In the genomic region with DNA sequence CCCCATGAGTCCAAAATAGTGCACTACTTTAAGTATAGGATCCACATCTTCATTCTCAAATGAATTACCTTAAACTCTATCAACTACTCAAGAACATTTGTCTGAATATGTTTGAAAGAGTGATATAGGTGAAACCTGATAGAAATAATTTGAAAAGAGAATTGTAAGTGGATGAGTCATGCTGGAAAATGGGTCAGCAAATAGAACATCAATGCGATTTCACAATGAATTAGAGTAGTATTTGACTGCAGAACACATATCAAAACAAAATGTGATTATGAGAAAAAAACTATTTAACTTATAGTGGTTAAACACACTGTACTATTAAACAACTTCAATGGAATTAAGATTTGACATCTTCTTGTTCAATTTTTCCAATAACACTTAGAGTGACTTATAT, we compare ENCODE assay signal across 27 cellular contexts.
"Had no signal": no experiment of that assay in that cellular context is flagged by ENCODE, and none has a peak within 500 bp of the region (broad histone marks: within the 10 kb centered on the region; RNA-seq: fewer than 3 reads in every experiment).

No MANE protein-coding gene starts in this region.

- H3K4me3 Mint-ChIP-seq: activated CD8-positive, alpha-beta T cell treated with anti-CD3 and anti-CD28 coated beads, Interleukin-2, amount 10 ng/mL, durations not matched to agents 7 days and 5 days; activated naive CD4-positive, alpha-beta T cell treated with anti-CD3 and anti-CD28 coated beads, Interleukin-2, amount 50 U/mL, for 24 hours; activated T-helper 1 cell treated with anti-CD3 and anti-CD28 coated beads, Interleukin-12 subunit alpha, Interleukin-12 subunit beta, Interleukin-2, Interleukin-4 antibody, amounts not matched to agents 30 ng/mL and 10 ng/mL and 1 ng/mL, durations not matched to agents 14 hours and 24 hours and 36 hours; brain; immature natural killer cell; natural killer cell treated with Interleukin-12 subunit alpha and Interleukin-12 subunit beta and Interleukin-15 and Interleukin-18, amount 100 ng/mL, for 72 hours had no signal

- H3K27ac Mint-ChIP-seq: activated CD8-positive, alpha-beta T cell treated with anti-CD3 and anti-CD28 coated beads, Interleukin-2, amount 10 ng/mL, durations not matched to agents 7 days and 5 days; activated naive CD4-positive, alpha-beta T cell treated with anti-CD3 and anti-CD28 coated beads, Interleukin-2, amount 50 U/mL, for 24 hours; activated T-helper 1 cell treated with anti-CD3 and anti-CD28 coated beads, Interleukin-12 subunit alpha, Interleukin-12 subunit beta, Interleukin-2, Interleukin-4 antibody, amounts not matched to agents 30 ng/mL and 10 ng/mL and 1 ng/mL, durations not matched to agents 14 hours and 24 hours and 36 hours; brain; immature natural killer cell; natural killer cell treated with Interleukin-12 subunit alpha and Interleukin-12 subunit beta and Interleukin-15 and Interleukin-18, amount 100 ng/mL, for 72 hours had no signal

- H3K4me1 ChIP-seq: left ventricle myocardium inferior, pancreas, psoas muscle, upper lobe of left lung had no signal

- H3K36me3 ChIP-seq: left ventricle myocardium inferior, neutrophil, pancreas, upper lobe of left lung, WERI-Rb-1 had no signal

- H3K9me3 ChIP-seq: left ventricle myocardium inferior, neutrophil, pancreas, psoas muscle, upper lobe of left lung had no signal

- ATAC-seq: activated CD8-positive, alpha-beta T cell treated with anti-CD3 and anti-CD28 coated beads, Interleukin-2, amount 10 ng/mL, durations not matched to agents 7 days and 5 days; esophagus mucosa; natural killer cell treated with Interleukin-12 subunit alpha and Interleukin-12 subunit beta and Interleukin-15 and Interleukin-18, amount 100 ng/mL, for 72 hours; pancreas; psoas muscle; right cardiac atrium; stimulated activated naive CD8-positive, alpha-beta T cell treated with anti-CD3 and anti-CD28 coated beads, Interleukin-15, Interleukin-2, amounts not matched to agents 100 U/mL and 50 U/mL, for 24 hours had no signal

- H3K9me3 Mint-ChIP-seq: brain had no signal

- H3K4me3 ChIP-seq: left ventricle myocardium inferior, pancreas, psoas muscle, upper lobe of left lung had no signal

- DNase-seq: activated CD4-positive, alpha-beta T cell treated with anti-CD3 and anti-CD28 coated beads, Interleukin-2, amount 50 U/mL, for 1 hour; activated CD4-positive, CD25-positive, alpha-beta regulatory T cell treated with anti-CD3 and anti-CD28 coated beads, Interleukin-2, amount 50 U/mL, for 72 hours; activated CD8-positive, alpha-beta T cell treated with anti-CD3 and anti-CD28 coated beads, Interleukin-2, amount 10 ng/mL, durations not matched to agents 7 days and 5 days; activated gamma-delta T cell treated with Interleukin-2 at 50 U/mL for 16 hours; anterior cingulate cortex; caudate nucleus; dermis blood vessel endothelial cell; effector CD8-positive, alpha-beta T cell; foreskin melanocyte; immature natural killer cell; kidney glomerular epithelial cell; left ventricle myocardium inferior; mammary epithelial cell; pancreas; psoas muscle; right cardiac atrium; stimulated activated CD4-positive, alpha-beta T cell treated with anti-CD3 and anti-CD28 coated beads, Interleukin-12 subunit alpha, Interleukin-12 subunit beta, amount 100 ng/mL, for 4 hours; stimulated activated CD4-positive, alpha-beta T cell treated with anti-CD3 and anti-CD28 coated beads, Interleukin-4, amount 100 ng/mL, for 4 hours; stimulated activated naive CD8-positive, alpha-beta T cell treated with anti-CD3 and anti-CD28 coated beads, Interleukin-15, Interleukin-2, amounts not matched to agents 100 U/mL and 50 U/mL, for 24 hours; upper lobe of left lung; WERI-Rb-1 had no signal

- H3K36me3 Mint-ChIP-seq: activated naive CD4-positive, alpha-beta T cell treated with anti-CD3 and anti-CD28 coated beads, Interleukin-2, amount 50 U/mL, for 24 hours; brain; immature natural killer cell; natural killer cell treated with Interleukin-12 subunit alpha and Interleukin-12 subunit beta and Interleukin-15 and Interleukin-18, amount 100 ng/mL, for 72 hours had no signal

- H3K4me1 Mint-ChIP-seq: activated naive CD4-positive, alpha-beta T cell treated with anti-CD3 and anti-CD28 coated beads, Interleukin-2, amount 50 U/mL, for 24 hours; brain; immature natural killer cell had no signal

- H3K27ac ChIP-seq: left ventricle myocardium inferior, neutrophil, pancreas, psoas muscle, upper lobe of left lung, WERI-Rb-1 had no signal

- H3K27me3 ChIP-seq: neutrophil, pancreas, upper lobe of left lung had no signal

- H3K27me3 Mint-ChIP-seq: activated naive CD4-positive, alpha-beta T cell treated with anti-CD3 and anti-CD28 coated beads, Interleukin-2, amount 50 U/mL, for 24 hours; brain; natural killer cell treated with Interleukin-12 subunit alpha and Interleukin-12 subunit beta and Interleukin-15 and Interleukin-18, amount 100 ng/mL, for 72 hours had no signal
